Comparison of ENCODE assay signal across 23 cellular contexts in the genomic region with DNA sequence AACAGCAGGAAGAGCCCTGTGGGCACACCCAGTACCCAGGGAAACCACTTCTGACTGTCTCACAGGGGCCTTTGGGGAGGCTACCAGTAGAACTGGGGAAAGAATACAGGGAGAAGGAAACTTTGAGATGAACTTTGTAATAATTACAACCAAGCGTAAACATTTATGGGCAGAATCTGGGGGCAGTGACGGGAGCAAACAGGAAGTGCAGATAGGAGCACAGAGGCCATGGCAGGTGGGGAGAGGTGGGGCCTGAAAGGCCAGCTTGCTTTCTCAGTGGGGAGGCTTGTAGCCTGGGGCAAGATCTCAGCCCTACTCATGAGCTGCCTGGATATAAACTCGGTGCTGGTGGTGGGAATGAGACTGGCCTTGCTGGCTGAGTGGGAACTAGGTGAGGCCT.
"Had no signal": no experiment of that assay in that cellular context is flagged by ENCODE, and none has a peak within 500 bp of the region (broad histone marks: within the 10 kb centered on the region; RNA-seq: fewer than 3 reads in every experiment).

No MANE protein-coding gene starts in this region.

- H3K9me3 ChIP-seq: ascending aorta, body of pancreas had no signal

- H3K4me1 ChIP-seq: ascending aorta, body of pancreas had no signal

- H3K4me3 Mint-ChIP-seq: activated CD8-positive, alpha-beta memory T cell treated with anti-CD3 and anti-CD28 coated beads, Interleukin-2, amount 10 ng/mL, durations not matched to agents 7 days and 5 days; activated naive CD8-positive, alpha-beta T cell treated with anti-CD3 and anti-CD28 coated beads, Interleukin-2, amount 50 U/mL, for 24 hours; activated T-cell treated with anti-CD3 and anti-CD28 coated beads, Interleukin-2, amount 50 U/mL, for 4 hours; T-helper 1 cell treated with Interleukin-12 subunit alpha and Interleukin-12 subunit beta and Interleukin-4 antibody, amounts not matched to agents 30 μg/mL and 1 μg/mL, for 36 hours had no signal

- H3K27ac ChIP-seq: ascending aorta, body of pancreas had no signal

- ATAC-seq: activated CD4-positive, CD25-positive, alpha-beta regulatory T cell treated with anti-CD3 and anti-CD28 coated beads, Interleukin-2, amount 50 U/mL, for 24 hours; activated CD8-positive, alpha-beta memory T cell treated with anti-CD3 and anti-CD28 coated beads, Interleukin-2, amount 10 ng/mL, durations not matched to agents 7 days and 5 days; activated naive CD4-positive, alpha-beta T cell treated with anti-CD3 and anti-CD28 coated beads, Interleukin-2, amount 50 U/mL, for 72 hours; activated naive CD8-positive, alpha-beta T cell treated with anti-CD3 and anti-CD28 coated beads, Interleukin-2, amount 50 U/mL, for 24 hours; activated T-cell treated with anti-CD3 and anti-CD28 coated beads, Interleukin-2, amount 50 U/mL, for 4 hours; body of pancreas had no signal

- H3K4me3 ChIP-seq: ascending aorta, body of pancreas had no signal

- FAIRE-seq: RCC 7860 had no signal

- H3K27ac Mint-ChIP-seq: activated CD8-positive, alpha-beta memory T cell treated with anti-CD3 and anti-CD28 coated beads, Interleukin-2, amount 10 ng/mL, durations not matched to agents 7 days and 5 days; activated naive CD4-positive, alpha-beta T cell treated with anti-CD3 and anti-CD28 coated beads, Interleukin-2, amount 50 U/mL, for 72 hours; activated naive CD8-positive, alpha-beta T cell treated with anti-CD3 and anti-CD28 coated beads, Interleukin-2, amount 50 U/mL, for 24 hours; T-helper 1 cell treated with Interleukin-12 subunit alpha and Interleukin-12 subunit beta and Interleukin-4 antibody, amounts not matched to agents 30 μg/mL and 1 μg/mL, for 36 hours had no signal

- DNase-seq: activated CD4-positive, alpha-beta T cell treated with anti-CD3 and anti-CD28 coated beads for 4 hours; activated CD8-positive, alpha-beta memory T cell treated with anti-CD3 and anti-CD28 coated beads, Interleukin-2, amount 10 ng/mL, durations not matched to agents 7 days and 5 days; activated effector memory CD4-positive, alpha-beta T cell treated with anti-CD3 and anti-CD28 coated beads, Interleukin-2, amount 50 U/mL, for 16 hours; activated naive CD4-positive, alpha-beta T cell treated with Interleukin-2 at 50 U/mL for 16 hours; activated naive CD8-positive, alpha-beta T cell treated with anti-CD3 and anti-CD28 coated beads, Interleukin-2, amount 50 U/mL, for 24 hours; activated T-cell treated with anti-CD3 and anti-CD28 coated beads, Interleukin-2, amount 50 U/mL, for 4 hours; amniotic stem cell; body of pancreas; central memory CD4-positive, alpha-beta T cell; NCI-H1048; NCI-H1930; NCI-H2107; NCI-H2171 treated with DMSO at 0.1 percent for 48 hours; NCI-H226; NCI-H526; NCI-H82; NK-92 treated with Interleukin-12 subunit alpha and Interleukin-12 subunit beta, amount 100 ng/mL, for 24 hours; SHP77 treated with DMSO at 0.1 percent for 48 hours had no signal

- H3K27me3 Mint-ChIP-seq: activated CD8-positive, alpha-beta memory T cell treated with anti-CD3 and anti-CD28 coated beads, Interleukin-2, amount 10 ng/mL, durations not matched to agents 7 days and 5 days; activated naive CD8-positive, alpha-beta T cell treated with anti-CD3 and anti-CD28 coated beads, Interleukin-2, amount 50 U/mL, for 24 hours had no signal

- H3K4me1 Mint-ChIP-seq: activated CD8-positive, alpha-beta memory T cell treated with anti-CD3 and anti-CD28 coated beads, Interleukin-2, amount 10 ng/mL, durations not matched to agents 7 days and 5 days; activated naive CD8-positive, alpha-beta T cell treated with anti-CD3 and anti-CD28 coated beads, Interleukin-2, amount 50 U/mL, for 24 hours had no signal

- H3K36me3 ChIP-seq: ascending aorta had no signal

- H3K27me3 ChIP-seq: ascending aorta, body of pancreas had no signal
